Comparison of ENCODE assay signal across 18 cellular contexts in genomic region chr19:49107625-49108459, GRCh38. TPM values are rescaled to one million over a fixed set of nuclear protein-coding genes. Genes with fewer than 3 reads are reported as not detected.
A peak's percentile ranks its signal among the peaks of the same experiment; 100 is the strongest.
DNase-seq lines count a peak whose midpoint lies in the region; ATAC-seq, FAIRE-seq and TF ChIP-seq lines count a peak whose summit lies in the region.
"Had no signal": no experiment of that assay in that cellular context is flagged by ENCODE, and none has a peak within 500 bp of the region (broad histone marks: within the 10 kb centered on the region; RNA-seq: fewer than 3 reads in every experiment).

No MANE protein-coding gene starts in this region.

- H3K27me3 ChIP-seq in GM23338 (ENCODE audit: insufficient read depth) = no peaks in the 10 kb centered on the region
- no peaks in the 10 kb centered on the region for H3K27me3 ChIP-seq in GM12878 (replicated peaks in 1 of 2; ENCODE audit: control insufficient read depth in 2 of 2, insufficient read depth in 2 of 2, low read length in 1 of 2)
- no peaks in the 10 kb centered on the region for H3K27me3 ChIP-seq in neuronal stem cell (ENCODE audit: control insufficient read depth in 3 of 3, insufficient read depth in 3 of 3, low read depth in 1 of 3, low read length in 3 of 3)

- TF ChIP-seq POLR2A in GM12878 (IDR thresholded peaks at IDR 0.05; ENCODE audit: low read depth, low read length) = peak; percentile 44; the same call in 1 of the 2 replicates

- SMC1A ChIA-PET in GM12878 (lab: Charles Lee; ENCODE audit: uncharacterized antibody, unreplicated experiment) = no interaction called here

- H3K27me3 Mint-ChIP-seq in activated naive CD8-positive, alpha-beta T cell treated with anti-CD3 and anti-CD28 coated beads for 36 hours = no peaks in the 10 kb centered on the region
- H3K27me3 Mint-ChIP-seq in activated naive CD8-positive, alpha-beta T cell treated with anti-CD3 and anti-CD28 coated beads, Interleukin-2, amount 50 U/mL, for 24 hours = no peaks in the 10 kb centered on the region
- H3K27me3 Mint-ChIP-seq in GM23338 (ENCODE audit: insufficient read depth, low read depth, poor library complexity) = peaks cover 20% of the 10 kb centered on the region
- H3K27me3 Mint-ChIP-seq: T-cell had no signal

- FAIRE-seq in GM12878 (lab: Jason Lieb, UNC) = no peak

- H2AFZ ChIP-seq in GM23338 = no peak overlapping the region
- H2AFZ ChIP-seq in GM12878 (ENCODE audit: control insufficient read depth, low read depth, low read length) = no peak overlapping the region
- H2AFZ ChIP-seq in neuronal stem cell (ENCODE audit: low read length) = no peak overlapping the region

- H3K9me3 Mint-ChIP-seq in activated naive CD8-positive, alpha-beta T cell treated with anti-CD3 and anti-CD28 coated beads for 36 hours = no peaks in the 10 kb centered on the region
- H3K9me3 Mint-ChIP-seq in activated naive CD8-positive, alpha-beta T cell treated with anti-CD3 and anti-CD28 coated beads, Interleukin-2, amount 50 U/mL, for 24 hours = no peaks in the 10 kb centered on the region
- no peaks in the 10 kb centered on the region; the same call in 1 of the 3 replicates for H3K9me3 Mint-ChIP-seq in GM23338
- H3K9me3 Mint-ChIP-seq: CD14-positive monocyte, T-cell had no signal

- no TSS peak for BruUV-seq in GM12878 (replicated peaks; lab: Mats Ljungman, UMichigan)

- H3K79me2 ChIP-seq in GM23338 (replicated peaks; ENCODE audit: insufficient read depth) = no peaks in the 10 kb centered on the region
- no peaks in the 10 kb centered on the region for H3K79me2 ChIP-seq in GM12878 (ENCODE audit: control insufficient read depth, insufficient read depth, low read length)

- intact Hi-C loops in GM12878 (cut with micrococcal nuclease; ENCODE audit: unreplicated experiment) = no loop called here

- peaks cover 2% of the 10 kb centered on the region for H3K4me1 Mint-ChIP-seq in activated naive CD8-positive, alpha-beta T cell treated with anti-CD3 and anti-CD28 coated beads for 36 hours
- peaks cover 5% of the 10 kb centered on the region for H3K4me1 Mint-ChIP-seq in activated naive CD8-positive, alpha-beta T cell treated with anti-CD3 and anti-CD28 coated beads, Interleukin-2, amount 50 U/mL, for 24 hours
- peaks cover 18% of the 10 kb centered on the region for H3K4me1 Mint-ChIP-seq in GM23338
- H3K4me1 Mint-ChIP-seq: CD14-positive monocyte had no signal

- H3K36me3 ChIP-seq in GM23338 (ENCODE audit: insufficient read depth) (0 out of 2 replicates have a peak, but pooled peaks cover 10% of the 10 kb centered on the region), GM12878 (ENCODE audit: control insufficient read depth in 2 of 2, insufficient read depth in 2 of 2, low read length in 1 of 2) (peaks cover 7 to 41% of the 10 kb centered on the region in 2 experiments), neuronal stem cell (replicated peaks in 1 of 2; ENCODE audit: control insufficient read depth in 2 of 2, insufficient read depth in 2 of 2, low read length in 2 of 2) (peaks cover 48 to 71% of the 10 kb centered on the region in 2 donors)

- H3K4me3 ChIP-seq in GM23338 = no peak overlapping the region
- no peak overlapping the region for H3K4me3 ChIP-seq in GM12878
- H3K4me3 ChIP-seq in neuronal stem cell (ENCODE audit: low read length in 2 of 2) = no peak overlapping the region

- H4K20me1 ChIP-seq in GM23338 (replicated peaks; ENCODE audit: insufficient read depth) = peaks cover 30% of the 10 kb centered on the region; the same call in 1 of the 2 replicates
- no peaks in the 10 kb centered on the region for H4K20me1 ChIP-seq in GM12878 (ENCODE audit: control insufficient read depth, insufficient read depth)

- POLR2A ChIA-PET in GM12878 (lab: Charles Lee) = no interaction called here

- H3K36me3 Mint-ChIP-seq in activated naive CD8-positive, alpha-beta T cell treated with anti-CD3 and anti-CD28 coated beads for 36 hours = peaks cover 26% of the 10 kb centered on the region
- peaks cover 37% of the 10 kb centered on the region for H3K36me3 Mint-ChIP-seq in activated naive CD8-positive, alpha-beta T cell treated with anti-CD3 and anti-CD28 coated beads, Interleukin-2, amount 50 U/mL, for 24 hours (ENCODE audit: low read depth)
- peaks cover 59% of the 10 kb centered on the region for H3K36me3 Mint-ChIP-seq in GM23338 (ENCODE audit: low read depth)

- peak overlapping the region; percentile 76 for H3K23ac ChIP-seq in neuronal stem cell (ENCODE audit: low read depth, low read length, poor library complexity)

- no peak overlapping the region for H4K91ac ChIP-seq in neuronal stem cell (ENCODE audit: low read depth, low read length, poor library complexity)

- no peak overlapping the region for H2BK15ac ChIP-seq in neuronal stem cell (ENCODE audit: low read length)

- H3K14ac ChIP-seq in neuronal stem cell (ENCODE audit: low read length) = peak overlapping the region; percentile 63

- H3K4ac ChIP-seq in neuronal stem cell (ENCODE audit: low read length) = no peak overlapping the region

- in situ Hi-C loops in GM12878 (cut with MboI) = no loop called here

- peak overlapping the region; percentile 21 for H2AK5ac ChIP-seq in neuronal stem cell (ENCODE audit: low read depth, low read length)

- H2BK5ac ChIP-seq in neuronal stem cell (ENCODE audit: low read length) = no peak overlapping the region

- H2BK120ac ChIP-seq in neuronal stem cell (ENCODE audit: low read depth, low read length) = no peak overlapping the region

- H3F3A ChIP-seq in GM23338 (replicated peaks; ENCODE audit: low read depth) = peaks cover 39% of the 10 kb centered on the region

- no peak overlapping the region for H2BK12ac ChIP-seq in neuronal stem cell (ENCODE audit: low read length)

- TF ChIP-seq RAD21 in GM12878 (IDR thresholded peaks at IDR 0.05; ENCODE audit: insufficient read depth, low read depth, low read length) = no peak

- peaks cover 10% of the 10 kb centered on the region for H3K79me1 ChIP-seq in neuronal stem cell (ENCODE audit: low read depth, low read length)

- H3K27ac Mint-ChIP-seq in activated naive CD8-positive, alpha-beta T cell treated with anti-CD3 and anti-CD28 coated beads for 36 hours = peak overlapping the region; percentile 50
- H3K27ac Mint-ChIP-seq in activated naive CD8-positive, alpha-beta T cell treated with anti-CD3 and anti-CD28 coated beads, Interleukin-2, amount 50 U/mL, for 24 hours = no peak overlapping the region
- H3K27ac Mint-ChIP-seq in GM23338 = peak overlapping the region; percentile 90; the same call in 1 of the 2 replicates
- H3K27ac Mint-ChIP-seq: T-cell had no signal

- RAD21 ChIA-PET in GM12878 (lab: Charles Lee; ENCODE audit: unreplicated experiment) = no interaction called here

- no peaks in the 10 kb centered on the region for H3K9me2 ChIP-seq in GM23338 (ENCODE audit: insufficient read depth)

- H3K9ac ChIP-seq in GM12878 (ENCODE audit: control insufficient read depth, insufficient read depth, low read length) = no peak overlapping the region
- no peak overlapping the region for H3K9ac ChIP-seq in neuronal stem cell (ENCODE audit: low read depth, low read length, poor library complexity)

- no peak overlapping the region for H4K8ac ChIP-seq in neuronal stem cell (ENCODE audit: low read depth, low read length)

- H3K4me1 ChIP-seq in GM23338 (ENCODE audit: insufficient read depth) = no peaks in the 10 kb centered on the region; the same call in 1 of the 2 replicates
- no peaks in the 10 kb centered on the region for H3K4me1 ChIP-seq in GM12878 (ENCODE audit: control insufficient read depth, insufficient read depth, low read length)
- no peaks in the 10 kb centered on the region for H3K4me1 ChIP-seq in neuronal stem cell (ENCODE audit: control insufficient read depth in 2 of 2, insufficient read depth in 1 of 2, low read depth in 1 of 2, low read length in 2 of 2)

- H3K4me3 Mint-ChIP-seq in activated naive CD8-positive, alpha-beta T cell treated with anti-CD3 and anti-CD28 coated beads for 36 hours = no peak overlapping the region
- no peak overlapping the region for H3K4me3 Mint-ChIP-seq in activated naive CD8-positive, alpha-beta T cell treated with anti-CD3 and anti-CD28 coated beads, Interleukin-2, amount 50 U/mL, for 24 hours
- H3K4me3 Mint-ChIP-seq in GM23338 = no peak overlapping the region; the same call in 2 of the 3 replicates
- H3K4me3 Mint-ChIP-seq: CD14-positive monocyte, T-cell had no signal

- TF ChIP-seq EP300 in GM12878 (IDR thresholded peaks at IDR 0.05; ENCODE audit: borderline replicate concordance in 1 of 2, control insufficient read depth in 1 of 2, low read depth in 2 of 2, low read length in 2 of 2) = no peak

- H3K9me3 ChIP-seq in GM12878 (replicated peaks; ENCODE audit: control insufficient read depth, insufficient read depth, low read length) (no peaks in the 10 kb centered on the region), neuronal stem cell (replicated peaks in 1 of 2; ENCODE audit: control insufficient read depth in 2 of 2, insufficient read depth in 1 of 2, low read depth in 1 of 2, low read length in 2 of 2) (no peaks in the 10 kb centered on the region)

- TF ChIP-seq CTCF in GM23338 (conservative IDR thresholded peaks at IDR 0.05; ENCODE audit: low read depth in 2 of 2) (no peak), GM12878 (IDR thresholded peaks at IDR 0.05 in 2 of 3, conservative IDR thresholded peaks at IDR 0.05 in 1 of 3; ENCODE audit: control insufficient read depth in 2 of 3, extremely low read depth in 1 of 3, insufficient read depth in 1 of 3, low read depth in 3 of 3, low read length in 3 of 3) (no peak)

- 92% methylated on average over 78 of the region's 93 CpGs for WGBS in GM12878 (ENCODE audit: insufficient coverage, insufficient replicate concordance, low lambda C conversion rate, missing lambda C conversion rate)
- WGBS in neuronal stem cell (ENCODE audit: extremely low coverage in 2 of 2, insufficient read length in 2 of 2, insufficient replicate concordance in 1 of 2), 2 donors = no CpG with 5 or more reads among the region's 93 CpGs

- CTCF ChIA-PET in GM12878 (lab: Yijun Ruan, JAX) = interaction anchor here (1.0 kb wide), 1 partner anchor 91 kb away, joined by 3 read pairs; no protein-coding TSS in a partner anchor

- no peak overlapping the region for H3K18ac ChIP-seq in neuronal stem cell (ENCODE audit: low read length)

- H3K4me2 ChIP-seq in GM23338 (no peak overlapping the region), GM12878 (ENCODE audit: control insufficient read depth, insufficient read depth) (no peak overlapping the region), neuronal stem cell (ENCODE audit: insufficient read depth, low read length, poor library complexity, severe bottlenecking) (no peak overlapping the region)

- H3K27ac ChIP-seq in GM23338 (ENCODE audit: low read depth) (no peak overlapping the region; the same call in 1 of the 2 replicates), GM12878 (ENCODE audit: control insufficient read depth, insufficient read depth) (no peak overlapping the region), neuronal stem cell (replicated peaks; ENCODE audit: low read length) (no peak overlapping the region)

- no peak for DNase-seq in activated naive CD8-positive, alpha-beta T cell treated with anti-CD3 and anti-CD28 coated beads for 36 hours
- DNase-seq in activated naive CD8-positive, alpha-beta T cell treated with anti-CD3 and anti-CD28 coated beads, Interleukin-2, amount 50 U/mL, for 24 hours = no peak
- DNase-seq in GM23338 (ENCODE audit: low spot score) (no peak), GM12878 (ENCODE audit: low read depth, low spot score) (no peak), neuronal stem cell (ENCODE audit: low spot score) (no peak), AG20443 (ENCODE audit: low spot score) (no peak), SHP77 treated with DMSO at 0.1 percent for 48 hours (lab: John Stamatoyannopoulos, UW) (no peak)
- DNase-seq: COR-L47, NCI-H1417, NCI-H1930, NCI-H2171, NCI-H510A, RPMI8226, T-cell had no signal

- no peak for ATAC-seq in activated naive CD8-positive, alpha-beta T cell treated with anti-CD3 and anti-CD28 coated beads, Interleukin-2, amount 50 U/mL, for 24 hours
- ATAC-seq in GM23338 (no peak), GM12878 (no peak), HG03139 (IDR thresholded peaks at IDR 0.05; ENCODE audit: unreplicated experiment) (no peak)

RNA-seq across cellular contexts. Expression of gene LIN7B, which starts 6.3 kb away (rescaled TPM):
- total RNA-seq in activated naive CD8-positive, alpha-beta T cell treated with anti-CD3 and anti-CD28 coated beads for 36 hours = 1 to 10 TPM; 2.2 to 2.5 TPM
- 1.2 and 7.8 TPM in 2 replicates for total RNA-seq in GM23338 (2014; rRNA removed; shearing (Covaris generic))
- 8.6 and 10.5 TPM in 2 replicates for polyA plus RNA-seq in GM23338 (2016; fragmentation: Nextera tagmentation; extraction: Ambion mirVana)
- total RNA-seq in GM12878 (2013; cell fraction: nucleolus; rRNA removed) = 0.67 TPM in 1 of 2 replicates, not detected in the other
- total RNA-seq in GM12878 (2014; rRNA removed) = 1.5 and 1.9 TPM in 2 replicates
- 0.63 and 1.1 TPM in 2 replicates for total RNA-seq in GM12878 (2014; rRNA removed; fragmentation: Illumina TruSeq; extraction: Trizol)
- 1.8 and 2.9 TPM in 2 replicates for total RNA-seq in GM12878 (2021)
- not detected for polyA plus RNA-seq in GM12878 (2011; ENCODE audit: low read depth)
- 0.50 and 0.88 TPM in 2 replicates for polyA plus RNA-seq in GM12878 (2011; rRNA removed)
- 1.2 and 1.8 TPM in 2 replicates for polyA plus RNA-seq in GM12878 (2011; cell fraction: cytosol; rRNA removed)
- polyA plus RNA-seq in GM12878 (2011; cell fraction: nucleus; rRNA removed) = 2.2 and 4.1 TPM in 2 replicates
- 1.4 and 1.5 TPM in 2 replicates for polyA plus RNA-seq in GM12878 (2012)
- not detected in 2 replicates for polyA plus RNA-seq in GM12878 (2014; fragmentation: Illumina TruSeq; extraction: Trizol)
- polyA plus RNA-seq in GM12878 (2014; fragmentation: Nextera tagmentation; extraction: Ambion mirVana) = under 1 TPM in 1 of 2 experiments, not detected in 1; 0.15 TPM
- polyA plus RNA-seq in GM12878 (2014; rRNA removed) = 2.6 and 3.2 TPM in 2 replicates
- 1 to 10 TPM; 3.0 to 3.5 TPM for polyA plus RNA-seq in GM12878 (2016; fragmentation: Nextera tagmentation; extraction: Ambion mirVana)
- polyA minus RNA-seq in GM12878 (2011; rRNA and poly(A)+ RNA removed) = 0.67 and 0.80 TPM in 2 replicates
- polyA minus RNA-seq in GM12878 (2011; cell fraction: cytosol; rRNA and poly(A)+ RNA removed) = 4.3 TPM in 1 of 2 replicates, not detected in the other
- 0.77 and 1.8 TPM in 2 replicates for polyA minus RNA-seq in GM12878 (2011; cell fraction: nucleus; rRNA and poly(A)+ RNA removed)
- 3.6 TPM for polyA plus RNA-seq in neuronal stem cell (2013, experiment 1 of 2)
- 3.0 TPM for polyA plus RNA-seq in neuronal stem cell (2013, experiment 2 of 2)

RNA-seq across cellular contexts. Expression of gene C19orf73, which starts 11.1 kb away (rescaled TPM):
- total RNA-seq in activated naive CD8-positive, alpha-beta T cell treated with anti-CD3 and anti-CD28 coated beads for 36 hours = 1 to 10 TPM; 1.0 to 1.3 TPM
- total RNA-seq in GM23338 (2014; rRNA removed; shearing (Covaris generic)) = 2.6 and 8.1 TPM in 2 replicates
- polyA plus RNA-seq in GM23338 (2016; fragmentation: Nextera tagmentation; extraction: Ambion mirVana) (8.0 and 9.1 TPM in 2 replicates), GM12878 (2011; rRNA removed) (0.29 and 0.54 TPM in 2 replicates), GM12878 (2014; fragmentation: Illumina TruSeq; extraction: Trizol) (0.65 TPM in 1 of 2 replicates, not detected in the other), GM12878 (2014; fragmentation: Nextera tagmentation; extraction: Ambion mirVana) (under 1 TPM; 0.20 to 0.69 TPM), GM12878 (2014; rRNA removed) (1.0 and 2.1 TPM in 2 replicates), GM12878 (2016; fragmentation: Nextera tagmentation; extraction: Ambion mirVana) (1 to 10 TPM; 1.6 to 2.0 TPM)
- 0.69 and 1.2 TPM in 2 replicates for total RNA-seq in GM12878 (2013; cell fraction: nucleolus; rRNA removed)
- total RNA-seq in GM12878 (2014; rRNA removed) (0.98 and 1.2 TPM in 2 replicates), GM12878 (2014; rRNA removed; fragmentation: Illumina TruSeq; extraction: Trizol) (0.49 and 0.60 TPM in 2 replicates), GM12878 (2021) (0.74 and 0.90 TPM in 2 replicates)
- not detected for polyA plus RNA-seq in GM12878 (2011; ENCODE audit: low read depth)
- polyA plus RNA-seq in GM12878 (2011; cell fraction: cytosol; rRNA removed) = 1.4 and 2.0 TPM in 2 replicates
- 2.3 and 3.4 TPM in 2 replicates for polyA plus RNA-seq in GM12878 (2011; cell fraction: nucleus; rRNA removed)
- polyA plus RNA-seq in GM12878 (2012) = 0.51 and 0.55 TPM in 2 replicates
- polyA minus RNA-seq in GM12878 (2011; rRNA and poly(A)+ RNA removed) = 0.66 and 3.6 TPM in 2 replicates
- polyA minus RNA-seq in GM12878 (2011; cell fraction: cytosol; rRNA and poly(A)+ RNA removed) = not detected in 2 replicates
- polyA minus RNA-seq in GM12878 (2011; cell fraction: nucleus; rRNA and poly(A)+ RNA removed) = 2.7 and 4.1 TPM in 2 replicates
- polyA plus RNA-seq in neuronal stem cell (2013, experiment 1 of 2) = 1.1 TPM
- 1.3 TPM for polyA plus RNA-seq in neuronal stem cell (2013, experiment 2 of 2)
- total RNA-seq: A172 had no signal

RNA-seq across cellular contexts. Expression of gene PPFIA3, which starts 11.5 kb away (rescaled TPM):
- 1 to 10 TPM; 3.2 to 4.3 TPM for total RNA-seq in activated naive CD8-positive, alpha-beta T cell treated with anti-CD3 and anti-CD28 coated beads for 36 hours
- total RNA-seq in GM23338 (2014; rRNA removed; shearing (Covaris generic)) = 22.6 and 29.7 TPM in 2 replicates
- polyA plus RNA-seq in GM23338 (2016; fragmentation: Nextera tagmentation; extraction: Ambion mirVana) (21.3 and 25.4 TPM in 2 replicates), GM12878 (2011; rRNA removed) (0.71 and 0.79 TPM in 2 replicates), GM12878 (2014; fragmentation: Illumina TruSeq; extraction: Trizol) (0.21 TPM in 1 of 2 replicates, not detected in the other), GM12878 (2014; fragmentation: Nextera tagmentation; extraction: Ambion mirVana) (not detected), GM12878 (2014; rRNA removed) (0.62 and 1.3 TPM in 2 replicates), GM12878 (2016; fragmentation: Nextera tagmentation; extraction: Ambion mirVana) (under 1 TPM in 1 of 2 experiments, not detected in 1; 0.11 TPM)
- total RNA-seq in GM12878 (2013; cell fraction: nucleolus; rRNA removed) = 3.5 and 5.8 TPM in 2 replicates
- total RNA-seq in GM12878 (2014; rRNA removed) (0.73 and 0.87 TPM in 2 replicates), GM12878 (2014; rRNA removed; fragmentation: Illumina TruSeq; extraction: Trizol) (0.40 and 0.60 TPM in 2 replicates), GM12878 (2021) (1.3 and 1.7 TPM in 2 replicates)
- 0.41 TPM for polyA plus RNA-seq in GM12878 (2011; ENCODE audit: low read depth)
- 0.81 and 1.2 TPM in 2 replicates for polyA plus RNA-seq in GM12878 (2011; cell fraction: cytosol; rRNA removed)
- 6.1 and 6.5 TPM in 2 replicates for polyA plus RNA-seq in GM12878 (2011; cell fraction: nucleus; rRNA removed)
- polyA plus RNA-seq in GM12878 (2012) = 0.69 and 1.0 TPM in 2 replicates
- 1.0 and 1.4 TPM in 2 replicates for polyA minus RNA-seq in GM12878 (2011; rRNA and poly(A)+ RNA removed)
- 0.52 and 1.3 TPM in 2 replicates for polyA minus RNA-seq in GM12878 (2011; cell fraction: cytosol; rRNA and poly(A)+ RNA removed)
- polyA minus RNA-seq in GM12878 (2011; cell fraction: nucleus; rRNA and poly(A)+ RNA removed) = 1.2 and 3.8 TPM in 2 replicates
- 10.5 TPM for polyA plus RNA-seq in neuronal stem cell (2013, experiment 1 of 2)
- 10.8 TPM for polyA plus RNA-seq in neuronal stem cell (2013, experiment 2 of 2)
- polyA plus RNA-seq: CD14-positive monocyte had no signal

RNA-seq across cellular contexts. Expression of gene SNRNP70, which starts 22.6 kb away (rescaled TPM):
- 100 to 1,000 TPM; 205 to 230 TPM for total RNA-seq in activated naive CD8-positive, alpha-beta T cell treated with anti-CD3 and anti-CD28 coated beads for 36 hours
- 349 and 361 TPM in 2 replicates for total RNA-seq in GM23338 (2014; rRNA removed; shearing (Covaris generic))
- polyA plus RNA-seq in GM23338 (2016; fragmentation: Nextera tagmentation; extraction: Ambion mirVana) (229 and 243 TPM in 2 replicates), GM12878 (2011; rRNA removed) (105 and 162 TPM in 2 replicates), GM12878 (2014; fragmentation: Illumina TruSeq; extraction: Trizol) (102 and 112 TPM in 2 replicates), GM12878 (2014; fragmentation: Nextera tagmentation; extraction: Ambion mirVana) (10 to 100 TPM in 1 of 2 experiments, 1 to 10 TPM in 1; 2.7 to 14.9 TPM), GM12878 (2014; rRNA removed) (453 and 499 TPM in 2 replicates), GM12878 (2016; fragmentation: Nextera tagmentation; extraction: Ambion mirVana) (100 to 1,000 TPM; 157 to 192 TPM)
- 511 and 606 TPM in 2 replicates for total RNA-seq in GM12878 (2013; cell fraction: nucleolus; rRNA removed)
- total RNA-seq in GM12878 (2014; rRNA removed) (279 and 350 TPM in 2 replicates), GM12878 (2014; rRNA removed; fragmentation: Illumina TruSeq; extraction: Trizol) (89.2 and 90.2 TPM in 2 replicates), GM12878 (2021) (193 and 215 TPM in 2 replicates)
- 53.8 TPM for polyA plus RNA-seq in GM12878 (2011; ENCODE audit: low read depth)
- 236 and 362 TPM in 2 replicates for polyA plus RNA-seq in GM12878 (2011; cell fraction: cytosol; rRNA removed)
- polyA plus RNA-seq in GM12878 (2011; cell fraction: nucleus; rRNA removed) = 1,226 and 1,900 TPM in 2 replicates
- 160 and 231 TPM in 2 replicates for polyA plus RNA-seq in GM12878 (2012)
- polyA minus RNA-seq in GM12878 (2011; rRNA and poly(A)+ RNA removed) = 27.6 and 69.7 TPM in 2 replicates
- 47.0 and 50.0 TPM in 2 replicates for polyA minus RNA-seq in GM12878 (2011; cell fraction: cytosol; rRNA and poly(A)+ RNA removed)
- polyA minus RNA-seq in GM12878 (2011; cell fraction: nucleus; rRNA and poly(A)+ RNA removed) = 99.1 and 161 TPM in 2 replicates
- polyA plus RNA-seq in neuronal stem cell (2013, experiment 1 of 2) = 356 TPM
- polyA plus RNA-seq in neuronal stem cell (2013, experiment 2 of 2) = 365 TPM

RNA-seq across cellular contexts. Expression of gene KCNA7, which starts 35.3 kb away (rescaled TPM):
- total RNA-seq in activated naive CD8-positive, alpha-beta T cell treated with anti-CD3 and anti-CD28 coated beads for 36 hours = not detected
- total RNA-seq in GM23338 (2014; rRNA removed; shearing (Covaris generic)) = not detected in 2 replicates
- polyA plus RNA-seq in GM23338 (2016; fragmentation: Nextera tagmentation; extraction: Ambion mirVana) (0.08 and 0.14 TPM in 2 replicates), GM12878 (2011; rRNA removed) (not detected in 2 replicates), GM12878 (2014; fragmentation: Illumina TruSeq; extraction: Trizol) (not detected in 2 replicates), GM12878 (2014; fragmentation: Nextera tagmentation; extraction: Ambion mirVana) (not detected), GM12878 (2014; rRNA removed) (not detected in 2 replicates), GM12878 (2016; fragmentation: Nextera tagmentation; extraction: Ambion mirVana) (not detected)
- total RNA-seq in GM12878 (2013; cell fraction: nucleolus; rRNA removed) = not detected in 2 replicates
- total RNA-seq in GM12878 (2014; rRNA removed) (not detected in 2 replicates), GM12878 (2014; rRNA removed; fragmentation: Illumina TruSeq; extraction: Trizol) (not detected in 2 replicates), GM12878 (2021) (not detected in 2 replicates)
- polyA plus RNA-seq in GM12878 (2011; ENCODE audit: low read depth) = not detected
- not detected in 2 replicates for polyA plus RNA-seq in GM12878 (2011; cell fraction: cytosol; rRNA removed)
- polyA plus RNA-seq in GM12878 (2011; cell fraction: nucleus; rRNA removed) = not detected in 2 replicates
- not detected in 2 replicates for polyA plus RNA-seq in GM12878 (2012)
- polyA minus RNA-seq in GM12878 (2011; rRNA and poly(A)+ RNA removed) = not detected in 2 replicates
- polyA minus RNA-seq in GM12878 (2011; cell fraction: cytosol; rRNA and poly(A)+ RNA removed) = not detected in 2 replicates
- polyA minus RNA-seq in GM12878 (2011; cell fraction: nucleus; rRNA and poly(A)+ RNA removed) = not detected in 2 replicates
- not detected for polyA plus RNA-seq in neuronal stem cell (2013, experiment 1 of 2)
- not detected for polyA plus RNA-seq in neuronal stem cell (2013, experiment 2 of 2)
- total RNA-seq: A172, HT1080, T-cell had no signal
- polyA plus RNA-seq: CD14-positive monocyte had no signal
